Comparison of ENCODE assay signal across 10 cellular contexts in the genomic region with DNA sequence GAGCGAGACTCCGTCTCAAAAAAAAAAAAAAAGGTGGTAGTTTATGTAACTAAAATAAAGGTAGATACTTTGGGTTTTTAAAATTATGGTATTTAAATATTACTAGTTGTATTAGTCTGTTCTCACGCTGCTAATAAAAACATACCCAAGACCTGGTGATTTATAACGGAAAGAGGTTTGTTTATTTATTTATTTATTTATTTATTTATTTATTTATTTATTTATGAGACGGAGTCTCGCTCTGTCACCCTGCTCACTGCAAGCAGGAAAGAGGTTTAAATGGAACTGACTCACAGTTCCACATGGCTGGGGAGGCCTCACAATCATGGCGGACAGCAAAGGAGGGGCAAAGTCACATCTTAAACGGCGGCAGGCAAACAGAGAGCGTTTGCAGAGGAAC.
"Had no signal": no experiment of that assay in that cellular context is flagged by ENCODE, and none has a peak within 500 bp of the region (broad histone marks: within the 10 kb centered on the region; RNA-seq: fewer than 3 reads in every experiment).

No MANE protein-coding gene starts in this region.

- H3K27ac ChIP-seq: HL-60, KMS-11 had no signal

- ATAC-seq: HepG2 had no signal

- DNase-seq: GOT3, H9, HCEC 1CT, HFFc6, KBM-7 had no signal

- H3K9me3 Mint-ChIP-seq: H9, HFFc6 had no signal

- FAIRE-seq: H54, HepG2 had no signal

- H3K27ac Mint-ChIP-seq: HFFc6, IgD-negative memory B cell had no signal

- H3K36me3 Mint-ChIP-seq: IgD-negative memory B cell had no signal

- H3K9ac ChIP-seq: KMS-11 had no signal

- H3K4me2 ChIP-seq: KMS-11 had no signal

- H3K4me1 Mint-ChIP-seq: H9, IgD-negative memory B cell had no signal

- H3K27me3 Mint-ChIP-seq: IgD-negative memory B cell had no signal

- H3K4me3 Mint-ChIP-seq: H9, HFFc6 had no signal
